ENCODE assay signal across 13 cellular contexts in genomic region chr14:91392623-91393303, GRCh38. TPM values are rescaled to one million over a fixed set of nuclear protein-coding genes. Genes with fewer than 3 reads are reported as not detected.
DNase-seq lines count a peak whose midpoint lies in the region; ATAC-seq and TF ChIP-seq lines count a peak whose summit lies in the region.
"Had no signal": no experiment of that assay in that cellular context is flagged by ENCODE, and none has a peak within 500 bp of the region (broad histone marks: within the 10 kb centered on the region; RNA-seq: fewer than 3 reads in every experiment).

No MANE protein-coding gene starts in this region.

- no peaks in the 10 kb centered on the region for H3K27me3 Mint-ChIP-seq in activated CD8-positive, alpha-beta memory T cell treated with anti-CD3 and anti-CD28 coated beads, Interleukin-2, amount 10 ng/mL, durations not matched to agents 7 days and 5 days
- no peaks in the 10 kb centered on the region for H3K27me3 Mint-ChIP-seq in stimulated activated naive CD8-positive, alpha-beta T cell treated with anti-CD3 and anti-CD28 coated beads, Interleukin-15, amount 100 ng/mL, for 72 hours

- peaks cover 10 to 22% of the 10 kb centered on the region in 2 donors for H3K4me1 ChIP-seq in esophagus (ENCODE audit: control insufficient read depth in 2 of 2, insufficient read depth in 2 of 2, low read length in 1 of 2)

- CTCF ChIA-PET in activated CD8-positive, alpha-beta memory T cell treated with anti-CD3 and anti-CD28 coated beads, Interleukin-2, amount 10 ng/mL, durations not matched to agents 7 days and 5 days (lab: Charles Lee): interaction anchor here (1.3 to 2.0 kb wide), 3 partner anchors 18 to 37 kb away, joined by 4 to 8 read pairs (median 5); partner anchors contain the start of gene CCDC88C
- CTCF ChIA-PET in RWPE1 (lab: Yijun Ruan, JAX): no interaction called here

- no peak for TF ChIP-seq CTCF in RWPE1 (conservative IDR thresholded peaks at IDR 0.05; ENCODE audit: low read depth)

- H3K36me3 Mint-ChIP-seq in activated CD8-positive, alpha-beta memory T cell treated with anti-CD3 and anti-CD28 coated beads, Interleukin-2, amount 10 ng/mL, durations not matched to agents 7 days and 5 days: peaks cover 51% of the 10 kb centered on the region

- H3K27me3 ChIP-seq in esophagus (ENCODE audit: control insufficient read depth in 1 of 2, insufficient read depth in 2 of 2, low read length in 2 of 2): no peaks in the 10 kb centered on the region

- 44 to 54% methylated on average over 16 to 19 of the region's 19 CpGs for WGBS in esophagus, 2 donors

- H3K4me3 ChIP-seq in esophagus (ENCODE audit: low read depth in 1 of 2, low read length in 2 of 2): peak overlapping the region in 1 of 2 donors; percentile 30

- peak overlapping the region; percentile 39 for H3K27ac Mint-ChIP-seq in activated CD8-positive, alpha-beta memory T cell treated with anti-CD3 and anti-CD28 coated beads, Interleukin-2, amount 10 ng/mL, durations not matched to agents 7 days and 5 days
- peak overlapping the region in 1 of 2 donors; percentile 15 for H3K27ac Mint-ChIP-seq in stimulated activated naive CD8-positive, alpha-beta T cell treated with anti-CD3 and anti-CD28 coated beads, Interleukin-15, amount 100 ng/mL, for 72 hours

- no peak overlapping the region for H3K4me3 Mint-ChIP-seq in activated CD8-positive, alpha-beta memory T cell treated with anti-CD3 and anti-CD28 coated beads, Interleukin-2, amount 10 ng/mL, durations not matched to agents 7 days and 5 days
- peak overlapping the region; percentile 52 to 62 for H3K4me3 Mint-ChIP-seq in stimulated activated naive CD8-positive, alpha-beta T cell treated with anti-CD3 and anti-CD28 coated beads, Interleukin-15, amount 100 ng/mL, for 72 hours

- no peak for DNase-seq in activated CD8-positive, alpha-beta memory T cell treated with anti-CD3 and anti-CD28 coated beads, Interleukin-2, amount 10 ng/mL, durations not matched to agents 7 days and 5 days
- no peak for DNase-seq in activated CD8-positive, alpha-beta memory T cell treated with anti-CD3 and anti-CD28 coated beads, Interleukin-2, amount 50 U/mL, for 4 hours
- peak; percentile 58 for DNase-seq in RWPE1 (ENCODE audit: low spot score)
- no peak for DNase-seq in stimulated activated naive CD8-positive, alpha-beta T cell treated with anti-CD3 and anti-CD28 coated beads, Interleukin-15, amount 100 ng/mL, for 72 hours
- no peak for DNase-seq in SHP77 treated with DMSO at 0.1 percent for 48 hours (lab: John Stamatoyannopoulos, UW)
- DNase-seq in NCI-H524 (lab: John Stamatoyannopoulos, UW): no peak
- no peak for DNase-seq in NCI-H2029 (lab: John Stamatoyannopoulos, UW)
- DNase-seq: DND-41, foreskin melanocyte, NCI-H187 treated with DMSO at 0.1 percent for 48 hours, occipital lobe had no signal

- POLR2A ChIA-PET in RWPE1 (lab: Yijun Ruan, JAX; ENCODE audit: low non-redundant PET): no interaction called here

- no peaks in the 10 kb centered on the region for H3K36me3 ChIP-seq in esophagus (ENCODE audit: control insufficient read depth in 2 of 2, insufficient read depth in 2 of 2, low read length in 1 of 2)

- no peak for ATAC-seq in activated CD8-positive, alpha-beta memory T cell treated with anti-CD3 and anti-CD28 coated beads, Interleukin-2, amount 10 ng/mL, durations not matched to agents 7 days and 5 days
- ATAC-seq in stimulated activated naive CD8-positive, alpha-beta T cell treated with anti-CD3 and anti-CD28 coated beads, Interleukin-15, amount 100 ng/mL, for 72 hours: no peak

- H3K27ac ChIP-seq in RWPE1: peak overlapping the region; percentile 98
- peak overlapping the region; percentile 53 to 77 for H3K27ac ChIP-seq in esophagus (ENCODE audit: low read depth in 2 of 2, low read length in 1 of 2)

- no peaks in the 10 kb centered on the region for H3K9me3 Mint-ChIP-seq in activated CD8-positive, alpha-beta memory T cell treated with anti-CD3 and anti-CD28 coated beads, Interleukin-2, amount 10 ng/mL, durations not matched to agents 7 days and 5 days (ENCODE audit: low read depth)
- no peaks in the 10 kb centered on the region for H3K9me3 Mint-ChIP-seq in stimulated activated naive CD8-positive, alpha-beta T cell treated with anti-CD3 and anti-CD28 coated beads, Interleukin-15, amount 100 ng/mL, for 72 hours
- H3K9me3 Mint-ChIP-seq: T-helper 2 cell treated with Interferon-gamma antibody and Interleukin-4, amounts not matched to agents 5 μg/mL and 100 μg/mL, for 36 hours had no signal

- H3K4me1 Mint-ChIP-seq in activated CD8-positive, alpha-beta memory T cell treated with anti-CD3 and anti-CD28 coated beads, Interleukin-2, amount 10 ng/mL, durations not matched to agents 7 days and 5 days: peaks cover 90% of the 10 kb centered on the region
- H3K4me1 Mint-ChIP-seq in stimulated activated naive CD8-positive, alpha-beta T cell treated with anti-CD3 and anti-CD28 coated beads, Interleukin-15, amount 100 ng/mL, for 72 hours: peaks cover 100% of the 10 kb centered on the region

- H3K9me3 ChIP-seq in esophagus (ENCODE audit: control insufficient read depth in 2 of 2, insufficient read depth in 1 of 2, low read depth in 1 of 2, low read length in 1 of 2): no peaks in the 10 kb centered on the region

RNA-seq across cellular contexts. Expression of gene CCDC88C, which starts 24.9 kb away (rescaled TPM):
- total RNA-seq in activated CD8-positive, alpha-beta memory T cell treated with anti-CD3 and anti-CD28 coated beads, Interleukin-2, amount 10 ng/mL, durations not matched to agents 7 days and 5 days: 100 to 1,000 TPM; 151 to 214 TPM
- polyA plus RNA-seq in esophagus: 10 to 100 TPM; 11.0 to 18.5 TPM
